Comparison of ENCODE assay signal across 8 cellular contexts in the genomic region with DNA sequence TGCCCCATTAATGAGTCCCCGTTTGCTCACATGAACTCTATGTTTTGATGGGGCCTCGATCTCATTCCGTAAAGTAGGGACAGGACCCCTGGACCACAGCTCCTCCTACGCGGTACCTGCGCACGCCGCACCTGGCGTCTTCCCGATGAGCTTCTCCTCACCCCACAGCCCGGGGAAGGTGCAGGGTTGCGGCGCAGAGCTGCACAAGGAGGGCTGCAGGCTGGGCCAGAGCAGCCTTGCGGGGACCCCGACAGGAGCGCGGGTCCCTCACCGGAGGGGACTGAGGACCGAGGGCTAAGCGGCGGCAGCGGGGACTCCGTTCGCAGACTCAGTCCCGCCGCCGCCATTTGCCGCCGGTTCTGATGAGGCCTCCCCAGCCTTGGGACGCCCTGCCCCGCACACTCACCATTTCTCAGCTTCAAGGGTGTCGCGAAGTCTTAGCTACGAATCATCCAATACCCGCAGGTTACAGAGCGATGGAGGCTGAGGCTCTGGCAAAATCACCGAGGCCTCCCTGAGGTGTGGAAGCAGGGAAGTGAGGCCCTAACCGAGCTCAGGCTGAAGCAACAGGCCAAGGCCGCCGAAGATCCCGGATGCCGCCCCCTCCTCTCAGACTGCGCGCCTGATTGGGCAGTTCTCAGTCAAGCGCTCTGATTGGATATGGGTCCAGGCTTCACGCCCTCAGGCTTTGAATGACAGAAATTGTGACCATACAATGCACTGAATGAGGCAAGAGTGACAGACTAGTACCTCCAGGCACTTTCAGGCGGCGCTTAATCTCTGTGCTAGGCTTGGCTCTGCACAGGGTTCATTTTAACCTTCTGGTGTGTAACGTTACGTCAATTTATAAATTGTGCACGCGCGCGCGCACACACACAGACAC. TPM values are rescaled to one million over a fixed set of nuclear protein-coding genes. Genes with fewer than 3 reads are reported as not detected.
DNase-seq lines count a peak whose midpoint lies in the region; ATAC-seq and TF ChIP-seq lines count a peak whose summit lies in the region.

No MANE protein-coding gene starts in this region.

- DNase-seq in GM13977 (ENCODE audit: low spot score) (peak; percentile 94), NCI-H1694 treated with DMSO at 0.1 percent for 48 hours (lab: John Stamatoyannopoulos, UW) (peak; percentile 95), T-helper 9 cell (peak; percentile 82), astrocyte of the hippocampus (ENCODE audit: low read depth, low spot score) (peak; percentile 99), hippocampal formation (lab: John Stamatoyannopoulos, UW) (peak; percentile 94 to 96), renal cortical epithelial cell (ENCODE audit: low read depth) (peak; percentile 98), cortex of kidney (lab: John Stamatoyannopoulos, UW) (no peak)

- TF ChIP-seq CTCF in GM13977 (IDR thresholded peaks at IDR 0.05; ENCODE audit: extremely low read depth, insufficient read depth, missing control alignments) = no peak

- peak; percentile 100 for ATAC-seq in HG02870 (IDR thresholded peaks at IDR 0.05; ENCODE audit: unreplicated experiment)

- in situ Hi-C loops in GM13977 (cut with MboI; ENCODE audit: low pct_unique_long_range_greater_than_20kb, low sequenced_read_pairs, unreplicated experiment) = no loop called here

RNA-seq across cellular contexts. Expression of a gene that starts 25.1 kb away (rescaled TPM):
- total RNA-seq in renal cortical epithelial cell = 17.5 and 47.5 TPM in 2 replicates

RNA-seq across cellular contexts. Expression of a gene that starts 25.2 kb away (rescaled TPM):
- total RNA-seq in renal cortical epithelial cell = 40.3 and 66.2 TPM in 2 replicates
